In the genomic region with DNA sequence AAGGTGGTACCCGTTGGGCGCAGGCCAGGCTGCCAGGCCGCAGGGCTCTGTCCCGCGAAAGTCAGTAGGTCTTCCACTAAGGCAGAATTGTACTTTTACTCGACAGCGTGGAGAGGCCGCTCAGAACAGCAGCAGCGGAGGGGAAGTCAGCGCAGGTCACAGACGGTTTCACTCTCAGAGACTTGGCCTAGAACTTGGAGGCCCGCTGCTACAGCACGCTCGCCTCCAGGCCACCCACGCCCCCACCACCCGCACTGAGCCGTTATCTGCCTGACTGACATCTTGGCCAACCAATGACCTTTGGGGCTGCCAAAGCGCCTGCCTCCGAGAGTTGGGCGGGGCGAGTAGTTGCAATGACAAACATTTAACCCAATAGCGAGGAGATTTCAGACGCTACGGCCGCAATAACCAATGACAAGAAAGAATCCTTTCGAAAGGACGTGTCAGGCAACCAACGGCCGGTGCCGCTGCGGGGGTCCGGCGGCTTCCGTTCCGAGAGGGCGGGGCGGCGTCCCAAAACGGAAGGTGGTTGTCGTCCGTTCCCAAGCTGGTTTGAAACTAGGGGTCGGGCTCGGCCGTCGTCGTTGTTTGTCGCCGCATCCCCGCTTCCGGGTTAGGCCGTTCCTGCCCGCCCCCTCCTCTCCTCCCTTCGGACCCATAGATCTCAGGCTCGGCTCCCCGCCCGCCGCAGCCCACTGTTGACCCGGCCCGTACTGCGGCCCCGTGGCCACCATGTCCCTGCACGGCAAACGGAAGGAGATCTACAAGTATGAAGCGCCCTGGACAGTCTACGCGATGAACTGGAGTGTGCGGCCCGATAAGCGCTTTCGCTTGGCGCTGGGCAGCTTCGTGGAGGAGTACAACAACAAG, we compare ENCODE assay signal across 1 cellular context.
TF ChIP-seq lines count a peak whose summit lies in the region.

A gene with protein sequence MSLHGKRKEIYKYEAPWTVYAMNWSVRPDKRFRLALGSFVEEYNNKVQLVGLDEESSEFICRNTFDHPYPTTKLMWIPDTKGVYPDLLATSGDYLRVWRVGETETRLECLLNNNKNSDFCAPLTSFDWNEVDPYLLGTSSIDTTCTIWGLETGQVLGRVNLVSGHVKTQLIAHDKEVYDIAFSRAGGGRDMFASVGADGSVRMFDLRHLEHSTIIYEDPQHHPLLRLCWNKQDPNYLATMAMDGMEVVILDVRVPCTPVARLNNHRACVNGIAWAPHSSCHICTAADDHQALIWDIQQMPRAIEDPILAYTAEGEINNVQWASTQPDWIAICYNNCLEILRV (plus strand): TSS at position 532 of the 870 bp plus-strand sequence. CDS start 201 bp downstream, at position 733.

TF ChIP-seq in GM12878, 131 proteins besides CTCF, POLR2A, EP300 and RAD21 (continued from another document and continues in another):
- TF ChIP-seq YY1 (IDR thresholded peaks at IDR 0.05; ENCODE audit: low read depth, low read length) (peak; percentile 42; the same call in 1 of the 2 replicates), KAT2A (conservative IDR thresholded peaks at IDR 0.05; ENCODE audit: control insufficient read depth, low read depth, low read length) (no peak), RFX5 (IDR thresholded peaks at IDR 0.05; ENCODE audit: low read depth, low read length) (peak; percentile 20; the same call in 1 of the 2 replicates), NFYA (IDR thresholded peaks at IDR 0.05; ENCODE audit: borderline replicate concordance, low read depth, low read length) (peak; percentile 89), ZNF384 (IDR thresholded peaks at IDR 0.05; ENCODE audit: borderline replicate concordance, low read depth, low read length) (no peak), ESRRA (IDR thresholded peaks at IDR 0.05; ENCODE audit: low read length) (no peak), CREM (IDR thresholded peaks at IDR 0.05; ENCODE audit: low read depth) (peak; percentile 80), ZBED1 (IDR thresholded peaks at IDR 0.05; ENCODE audit: borderline replicate concordance) (no peak), SMC3 (IDR thresholded peaks at IDR 0.05; ENCODE audit: borderline replicate concordance, low read length) (no peak), TCF3 (IDR thresholded peaks at IDR 0.05; ENCODE audit: borderline replicate concordance, insufficient read depth, low read depth, low read length) (no peak), RAD51 (IDR thresholded peaks at IDR 0.05) (no peak), KDM1A (IDR thresholded peaks at IDR 0.05; ENCODE audit: borderline replicate concordance) (no peak), MYB (IDR thresholded peaks at IDR 0.05; ENCODE audit: borderline replicate concordance, low read depth, low read length) (peak; percentile 56), SUZ12 (IDR thresholded peaks at IDR 0.05; ENCODE audit: unreplicated experiment) (no peak), ZSCAN29 (IDR thresholded peaks at IDR 0.05) (no peak), EZH2 (IDR thresholded peaks at IDR 0.05; ENCODE audit: borderline replicate concordance, control insufficient read depth, low read depth, low read length) (no peak), POU2F2 (IDR thresholded peaks at IDR 0.05; ENCODE audit: borderline replicate concordance, low read depth, low read length) (peak; percentile 56; the same call in 2 of the 3 replicates), NR2F1 (conservative IDR thresholded peaks at IDR 0.05) (peak; percentile 77), DPF2 (IDR thresholded peaks at IDR 0.05) (peak; percentile 100), GATAD2B (conservative IDR thresholded peaks at IDR 0.05; ENCODE audit: low read depth) (peak; percentile 58; the same call in 1 of the 2 replicates), CBX3 (IDR thresholded peaks at IDR 0.05; ENCODE audit: borderline replicate concordance, low read depth) (no peak)
- TF ChIP-seq, protein P1, sequence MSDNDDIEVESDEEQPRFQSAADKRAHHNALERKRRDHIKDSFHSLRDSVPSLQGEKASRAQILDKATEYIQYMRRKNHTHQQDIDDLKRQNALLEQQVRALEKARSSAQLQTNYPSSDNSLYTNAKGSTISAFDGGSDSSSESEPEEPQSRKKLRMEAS (IDR thresholded peaks at IDR 0.05; ENCODE audit: low read depth, low read length) = peak; percentile 69
- TF ChIP-seq, protein P2, sequence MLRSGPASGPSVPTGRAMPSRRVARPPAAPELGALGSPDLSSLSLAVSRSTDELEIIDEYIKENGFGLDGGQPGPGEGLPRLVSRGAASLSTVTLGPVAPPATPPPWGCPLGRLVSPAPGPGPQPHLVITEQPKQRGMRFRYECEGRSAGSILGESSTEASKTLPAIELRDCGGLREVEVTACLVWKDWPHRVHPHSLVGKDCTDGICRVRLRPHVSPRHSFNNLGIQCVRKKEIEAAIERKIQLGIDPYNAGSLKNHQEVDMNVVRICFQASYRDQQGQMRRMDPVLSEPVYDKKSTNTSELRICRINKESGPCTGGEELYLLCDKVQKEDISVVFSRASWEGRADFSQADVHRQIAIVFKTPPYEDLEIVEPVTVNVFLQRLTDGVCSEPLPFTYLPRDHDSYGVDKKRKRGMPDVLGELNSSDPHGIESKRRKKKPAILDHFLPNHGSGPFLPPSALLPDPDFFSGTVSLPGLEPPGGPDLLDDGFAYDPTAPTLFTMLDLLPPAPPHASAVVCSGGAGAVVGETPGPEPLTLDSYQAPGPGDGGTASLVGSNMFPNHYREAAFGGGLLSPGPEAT (IDR thresholded peaks at IDR 0.05; ENCODE audit: low read depth) = 0 out of 2 replicates have a peak, but pooled peaks have one; percentile 7
- TF ChIP-seq, protein P3, sequence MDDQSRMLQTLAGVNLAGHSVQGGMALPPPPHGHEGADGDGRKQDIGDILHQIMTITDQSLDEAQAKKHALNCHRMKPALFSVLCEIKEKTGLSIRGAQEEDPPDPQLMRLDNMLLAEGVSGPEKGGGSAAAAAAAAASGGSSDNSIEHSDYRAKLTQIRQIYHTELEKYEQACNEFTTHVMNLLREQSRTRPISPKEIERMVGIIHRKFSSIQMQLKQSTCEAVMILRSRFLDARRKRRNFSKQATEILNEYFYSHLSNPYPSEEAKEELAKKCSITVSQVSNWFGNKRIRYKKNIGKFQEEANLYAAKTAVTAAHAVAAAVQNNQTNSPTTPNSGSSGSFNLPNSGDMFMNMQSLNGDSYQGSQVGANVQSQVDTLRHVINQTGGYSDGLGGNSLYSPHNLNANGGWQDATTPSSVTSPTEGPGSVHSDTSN (IDR thresholded peaks at IDR 0.05; ENCODE audit: insufficient replicate concordance, low read depth, low read length) = peak; percentile 97
- TF ChIP-seq, protein P4, sequence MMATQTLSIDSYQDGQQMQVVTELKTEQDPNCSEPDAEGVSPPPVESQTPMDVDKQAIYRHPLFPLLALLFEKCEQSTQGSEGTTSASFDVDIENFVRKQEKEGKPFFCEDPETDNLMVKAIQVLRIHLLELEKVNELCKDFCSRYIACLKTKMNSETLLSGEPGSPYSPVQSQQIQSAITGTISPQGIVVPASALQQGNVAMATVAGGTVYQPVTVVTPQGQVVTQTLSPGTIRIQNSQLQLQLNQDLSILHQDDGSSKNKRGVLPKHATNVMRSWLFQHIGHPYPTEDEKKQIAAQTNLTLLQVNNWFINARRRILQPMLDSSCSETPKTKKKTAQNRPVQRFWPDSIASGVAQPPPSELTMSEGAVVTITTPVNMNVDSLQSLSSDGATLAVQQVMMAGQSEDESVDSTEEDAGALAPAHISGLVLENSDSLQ (IDR thresholded peaks at IDR 0.05) = peak; percentile 100
- TF ChIP-seq, protein P5, sequence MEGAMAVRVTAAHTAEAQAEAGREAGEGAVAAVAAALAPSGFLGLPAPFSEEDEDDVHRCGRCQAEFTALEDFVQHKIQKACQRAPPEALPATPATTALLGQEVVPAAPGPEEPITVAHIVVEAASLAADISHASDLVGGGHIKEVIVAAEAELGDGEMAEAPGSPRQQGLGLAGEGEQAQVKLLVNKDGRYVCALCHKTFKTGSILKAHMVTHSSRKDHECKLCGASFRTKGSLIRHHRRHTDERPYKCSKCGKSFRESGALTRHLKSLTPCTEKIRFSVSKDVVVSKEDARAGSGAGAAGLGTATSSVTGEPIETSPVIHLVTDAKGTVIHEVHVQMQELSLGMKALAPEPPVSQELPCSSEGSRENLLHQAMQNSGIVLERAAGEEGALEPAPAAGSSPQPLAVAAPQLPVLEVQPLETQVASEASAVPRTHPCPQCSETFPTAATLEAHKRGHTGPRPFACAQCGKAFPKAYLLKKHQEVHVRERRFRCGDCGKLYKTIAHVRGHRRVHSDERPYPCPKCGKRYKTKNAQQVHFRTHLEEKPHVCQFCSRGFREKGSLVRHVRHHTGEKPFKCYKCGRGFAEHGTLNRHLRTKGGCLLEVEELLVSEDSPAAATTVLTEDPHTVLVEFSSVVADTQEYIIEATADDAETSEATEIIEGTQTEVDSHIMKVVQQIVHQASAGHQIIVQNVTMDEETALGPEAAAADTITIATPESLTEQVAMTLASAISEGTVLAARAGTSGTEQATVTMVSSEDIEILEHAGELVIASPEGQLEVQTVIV (IDR thresholded peaks at IDR 0.05; ENCODE audit: borderline replicate concordance, partially characterized antibody) = peak; percentile 79
- TF ChIP-seq, protein P6, sequence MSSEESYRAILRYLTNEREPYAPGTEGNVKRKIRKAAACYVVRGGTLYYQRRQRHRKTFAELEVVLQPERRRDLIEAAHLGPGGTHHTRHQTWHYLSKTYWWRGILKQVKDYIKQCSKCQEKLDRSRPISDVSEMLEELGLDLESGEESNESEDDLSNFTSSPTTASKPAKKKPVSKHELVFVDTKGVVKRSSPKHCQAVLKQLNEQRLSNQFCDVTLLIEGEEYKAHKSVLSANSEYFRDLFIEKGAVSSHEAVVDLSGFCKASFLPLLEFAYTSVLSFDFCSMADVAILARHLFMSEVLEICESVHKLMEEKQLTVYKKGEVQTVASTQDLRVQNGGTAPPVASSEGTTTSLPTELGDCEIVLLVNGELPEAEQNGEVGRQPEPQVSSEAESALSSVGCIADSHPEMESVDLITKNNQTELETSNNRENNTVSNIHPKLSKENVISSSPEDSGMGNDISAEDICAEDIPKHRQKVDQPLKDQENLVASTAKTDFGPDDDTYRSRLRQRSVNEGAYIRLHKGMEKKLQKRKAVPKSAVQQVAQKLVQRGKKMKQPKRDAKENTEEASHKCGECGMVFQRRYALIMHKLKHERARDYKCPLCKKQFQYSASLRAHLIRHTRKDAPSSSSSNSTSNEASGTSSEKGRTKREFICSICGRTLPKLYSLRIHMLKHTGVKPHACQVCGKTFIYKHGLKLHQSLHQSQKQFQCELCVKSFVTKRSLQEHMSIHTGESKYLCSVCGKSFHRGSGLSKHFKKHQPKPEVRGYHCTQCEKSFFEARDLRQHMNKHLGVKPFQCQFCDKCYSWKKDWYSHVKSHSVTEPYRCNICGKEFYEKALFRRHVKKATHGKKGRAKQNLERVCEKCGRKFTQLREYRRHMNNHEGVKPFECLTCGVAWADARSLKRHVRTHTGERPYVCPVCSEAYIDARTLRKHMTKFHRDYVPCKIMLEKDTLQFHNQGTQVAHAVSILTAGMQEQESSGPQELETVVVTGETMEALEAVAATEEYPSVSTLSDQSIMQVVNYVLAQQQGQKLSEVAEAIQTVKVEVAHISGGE (CRISPR knock-in tag; IDR thresholded peaks at IDR 0.05) = no peak
- TF ChIP-seq, protein P7, sequence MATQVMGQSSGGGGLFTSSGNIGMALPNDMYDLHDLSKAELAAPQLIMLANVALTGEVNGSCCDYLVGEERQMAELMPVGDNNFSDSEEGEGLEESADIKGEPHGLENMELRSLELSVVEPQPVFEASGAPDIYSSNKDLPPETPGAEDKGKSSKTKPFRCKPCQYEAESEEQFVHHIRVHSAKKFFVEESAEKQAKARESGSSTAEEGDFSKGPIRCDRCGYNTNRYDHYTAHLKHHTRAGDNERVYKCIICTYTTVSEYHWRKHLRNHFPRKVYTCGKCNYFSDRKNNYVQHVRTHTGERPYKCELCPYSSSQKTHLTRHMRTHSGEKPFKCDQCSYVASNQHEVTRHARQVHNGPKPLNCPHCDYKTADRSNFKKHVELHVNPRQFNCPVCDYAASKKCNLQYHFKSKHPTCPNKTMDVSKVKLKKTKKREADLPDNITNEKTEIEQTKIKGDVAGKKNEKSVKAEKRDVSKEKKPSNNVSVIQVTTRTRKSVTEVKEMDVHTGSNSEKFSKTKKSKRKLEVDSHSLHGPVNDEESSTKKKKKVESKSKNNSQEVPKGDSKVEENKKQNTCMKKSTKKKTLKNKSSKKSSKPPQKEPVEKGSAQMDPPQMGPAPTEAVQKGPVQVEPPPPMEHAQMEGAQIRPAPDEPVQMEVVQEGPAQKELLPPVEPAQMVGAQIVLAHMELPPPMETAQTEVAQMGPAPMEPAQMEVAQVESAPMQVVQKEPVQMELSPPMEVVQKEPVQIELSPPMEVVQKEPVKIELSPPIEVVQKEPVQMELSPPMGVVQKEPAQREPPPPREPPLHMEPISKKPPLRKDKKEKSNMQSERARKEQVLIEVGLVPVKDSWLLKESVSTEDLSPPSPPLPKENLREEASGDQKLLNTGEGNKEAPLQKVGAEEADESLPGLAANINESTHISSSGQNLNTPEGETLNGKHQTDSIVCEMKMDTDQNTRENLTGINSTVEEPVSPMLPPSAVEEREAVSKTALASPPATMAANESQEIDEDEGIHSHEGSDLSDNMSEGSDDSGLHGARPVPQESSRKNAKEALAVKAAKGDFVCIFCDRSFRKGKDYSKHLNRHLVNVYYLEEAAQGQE (IDR thresholded peaks at IDR 0.05; ENCODE audit: low read depth, low read length) = no peak
- TF ChIP-seq, protein P8, sequence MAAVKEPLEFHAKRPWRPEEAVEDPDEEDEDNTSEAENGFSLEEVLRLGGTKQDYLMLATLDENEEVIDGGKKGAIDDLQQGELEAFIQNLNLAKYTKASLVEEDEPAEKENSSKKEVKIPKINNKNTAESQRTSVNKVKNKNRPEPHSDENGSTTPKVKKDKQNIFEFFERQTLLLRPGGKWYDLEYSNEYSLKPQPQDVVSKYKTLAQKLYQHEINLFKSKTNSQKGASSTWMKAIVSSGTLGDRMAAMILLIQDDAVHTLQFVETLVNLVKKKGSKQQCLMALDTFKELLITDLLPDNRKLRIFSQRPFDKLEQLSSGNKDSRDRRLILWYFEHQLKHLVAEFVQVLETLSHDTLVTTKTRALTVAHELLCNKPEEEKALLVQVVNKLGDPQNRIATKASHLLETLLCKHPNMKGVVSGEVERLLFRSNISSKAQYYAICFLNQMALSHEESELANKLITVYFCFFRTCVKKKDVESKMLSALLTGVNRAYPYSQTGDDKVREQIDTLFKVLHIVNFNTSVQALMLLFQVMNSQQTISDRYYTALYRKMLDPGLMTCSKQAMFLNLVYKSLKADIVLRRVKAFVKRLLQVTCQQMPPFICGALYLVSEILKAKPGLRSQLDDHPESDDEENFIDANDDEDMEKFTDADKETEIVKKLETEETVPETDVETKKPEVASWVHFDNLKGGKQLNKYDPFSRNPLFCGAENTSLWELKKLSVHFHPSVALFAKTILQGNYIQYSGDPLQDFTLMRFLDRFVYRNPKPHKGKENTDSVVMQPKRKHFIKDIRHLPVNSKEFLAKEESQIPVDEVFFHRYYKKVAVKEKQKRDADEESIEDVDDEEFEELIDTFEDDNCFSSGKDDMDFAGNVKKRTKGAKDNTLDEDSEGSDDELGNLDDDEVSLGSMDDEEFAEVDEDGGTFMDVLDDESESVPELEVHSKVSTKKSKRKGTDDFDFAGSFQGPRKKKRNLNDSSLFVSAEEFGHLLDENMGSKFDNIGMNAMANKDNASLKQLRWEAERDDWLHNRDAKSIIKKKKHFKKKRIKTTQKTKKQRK (IDR thresholded peaks at IDR 0.05; ENCODE audit: low read depth, low read length) = peak; percentile 99
